ENCODE assay signal across 26 cellular contexts in the genomic region with DNA sequence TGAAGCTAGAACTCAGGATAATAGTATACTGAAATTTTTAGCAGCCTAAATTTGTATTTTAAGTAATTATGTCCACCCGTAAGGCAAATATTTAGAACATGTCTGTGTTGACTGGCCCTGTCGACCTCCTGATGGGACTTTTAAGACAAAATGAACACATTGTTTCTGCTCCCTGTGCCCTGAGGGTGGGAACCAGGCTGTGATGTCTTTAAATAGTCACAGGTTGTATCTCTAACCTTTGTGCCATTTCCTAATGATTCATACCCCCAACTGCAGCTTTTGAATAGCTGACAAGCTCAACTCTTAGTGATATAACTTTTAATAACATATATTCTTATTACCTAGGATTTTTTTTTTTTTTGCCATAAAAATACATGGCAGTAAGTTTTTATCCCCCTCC.
A peak's percentile ranks its signal among the peaks of the same experiment; 100 is the strongest.
DNase-seq lines count a peak whose midpoint lies in the region; ATAC-seq and TF ChIP-seq lines count a peak whose summit lies in the region.
"Had no signal": no experiment of that assay in that cellular context is flagged by ENCODE, and none has a peak within 500 bp of the region (broad histone marks: within the 10 kb centered on the region; RNA-seq: fewer than 3 reads in every experiment).

No MANE protein-coding gene starts in this region.

- in situ Hi-C loops in astrocyte of the spinal cord (cut with HindIII; ENCODE audit: low sequenced_read_pairs), result no loop called here

- H3K4me3 ChIP-seq in astrocyte of the spinal cord (ENCODE audit: low read depth, low read length), result no peak overlapping the region
- H3K4me3 ChIP-seq in fibroblast of mammary gland (ENCODE audit: control insufficient read depth, low read depth, low read length), result no peak overlapping the region
- H3K4me3 ChIP-seq: body of pancreas, heart right ventricle had no signal

- no peak for ATAC-seq in HG02884 (IDR thresholded peaks at IDR 0.05; ENCODE audit: unreplicated experiment)
- ATAC-seq in GM21360 (IDR thresholded peaks at IDR 0.05; ENCODE audit: unreplicated experiment), result no peak
- ATAC-seq in GM19455 (IDR thresholded peaks at IDR 0.05; ENCODE audit: unreplicated experiment), result no peak
- ATAC-seq: activated naive CD8-positive, alpha-beta T cell treated with anti-CD3 and anti-CD28 coated beads, Interleukin-2, amount 50 U/mL, for 24 hours; body of pancreas; foreskin keratinocyte; left cardiac atrium; sciatic nerve; stimulated activated effector memory CD8-positive, alpha-beta T cell treated with anti-CD3 and anti-CD28 coated beads, Interleukin-12 subunit alpha, Interleukin-12 subunit beta, amount 100 ng/mL, for 72 hours had no signal

- DNase-seq in NCI-H1417 (lab: John Stamatoyannopoulos, UW) (peak in 2 of 3 experiments; percentile 24 to 72), NCI-H1417 treated with DMSO at 0.1 percent for 48 hours (lab: John Stamatoyannopoulos, UW) (no peak), astrocyte of the spinal cord (ENCODE audit: low read depth, low spot score) (peak; percentile 25), fibroblast of mammary gland (ENCODE audit: low read depth) (peak; percentile 36)
- no peak for DNase-seq in activated CD4-positive, alpha-beta T cell treated with anti-CD3 and anti-CD28 coated beads, Interleukin-2, amount 50 U/mL, for 48 hours
- DNase-seq: activated CD4-positive, alpha-beta T cell treated with anti-CD3 and anti-CD28 coated beads, Interleukin-2, amount 10 ng/mL, durations not matched to agents 24 days and 14 days; activated gamma-delta T cell treated with Interleukin-2 at 50 U/mL for 16 hours; activated naive CD8-positive, alpha-beta T cell treated with anti-CD3 and anti-CD28 coated beads, Interleukin-2, amount 50 U/mL, for 24 hours; activated T-cell treated with anti-CD3 and anti-CD28 coated beads, Interleukin-2, amount 50 U/mL, for 24 hours; body of pancreas; Calu3; cerebellar nuclear complex; effector CD4-positive, alpha-beta T cell; heart right ventricle; left cardiac atrium; NCI-H2081 treated with DMSO at 0.1 percent for 48 hours; NCI-H345; stimulated activated CD4-positive, alpha-beta T cell treated with anti-CD3 and anti-CD28 coated beads, Interleukin-4, amount 100 ng/mL, for 24 hours; T-helper 9 cell; WERI-Rb-1 had no signal

- TF ChIP-seq CTCF in astrocyte of the spinal cord (IDR thresholded peaks at IDR 0.05; ENCODE audit: low read depth, low read length), result no peak
- TF ChIP-seq CTCF in fibroblast of mammary gland (conservative IDR thresholded peaks at IDR 0.05; ENCODE audit: control insufficient read depth, insufficient read depth, low read depth, low read length), result no peak

Comparison
In these comparisons a context has a peak if more than half of its experiments do, and no peak if none do; other contexts are left out.
1. DNase-seq: peak in NCI-H1417 (2 of 3), astrocyte of the spinal cord (single experiment) and fibroblast of mammary gland (single experiment); none in NCI-H1417 treated with DMSO at 0.1 percent for 48 hours (single experiment) and activated CD4-positive, alpha-beta T cell treated with anti-CD3 and anti-CD28 coated beads, Interleukin-2, amount 50 U/mL, for 48 hours (0 of 2).